In genomic region chr3:13111874-13112520, GRCh38 we compare ENCODE assay signal across 1 cellular context.
TF ChIP-seq lines count a peak whose summit lies in the region.

No MANE protein-coding gene starts in this region.

TF ChIP-seq in HepG2, 621 proteins besides CTCF, POLR2A, EP300 and RAD21 (continued from another document and continues in another):
- no peak for TF ChIP-seq HNF1A (IDR thresholded peaks at IDR 0.05; ENCODE audit: low read depth)
- TF ChIP-seq HNF1A (CRISPR knock-in tag; IDR thresholded peaks at IDR 0.05; ENCODE audit: borderline replicate concordance): no peak
- no peak for TF ChIP-seq NFATC3 (CRISPR knock-in tag; IDR thresholded peaks at IDR 0.05)
- no peak for TF ChIP-seq SETDB1 (CRISPR knock-in tag; IDR thresholded peaks at IDR 0.05; ENCODE audit: borderline replicate concordance)
- TF ChIP-seq ZFP41 (CRISPR knock-in tag; IDR thresholded peaks at IDR 0.05; ENCODE audit: borderline replicate concordance): no peak
- no peak for TF ChIP-seq IRX3 (CRISPR knock-in tag; IDR thresholded peaks at IDR 0.05; ENCODE audit: borderline replicate concordance, low read depth)
- no peak for TF ChIP-seq ZNF281 (CRISPR knock-in tag; IDR thresholded peaks at IDR 0.05; ENCODE audit: borderline replicate concordance)
- TF ChIP-seq ZNF142 (CRISPR knock-in tag; IDR thresholded peaks at IDR 0.05): no peak
- TF ChIP-seq KMT2B (CRISPR knock-in tag; IDR thresholded peaks at IDR 0.05): no peak
- TF ChIP-seq ZNF75D (CRISPR knock-in tag; IDR thresholded peaks at IDR 0.05; ENCODE audit: borderline replicate concordance): no peak
- no peak for TF ChIP-seq NCOA1 (CRISPR knock-in tag; IDR thresholded peaks at IDR 0.05)
- no peak for TF ChIP-seq HDAC6 (IDR thresholded peaks at IDR 0.05; ENCODE audit: low read depth, low read length)
- TF ChIP-seq ZNF878 (CRISPR knock-in tag; IDR thresholded peaks at IDR 0.05): no peak
- no peak for TF ChIP-seq ZNF639 (CRISPR knock-in tag; conservative IDR thresholded peaks at IDR 0.05)
- TF ChIP-seq ZZZ3 (CRISPR knock-in tag; IDR thresholded peaks at IDR 0.05; ENCODE audit: borderline replicate concordance): no peak
- no peak for TF ChIP-seq ZNF616 (CRISPR knock-in tag; IDR thresholded peaks at IDR 0.05; ENCODE audit: low read depth)
- TF ChIP-seq ATM (IDR thresholded peaks at IDR 0.05; ENCODE audit: borderline replicate concordance): no peak
- no peak for TF ChIP-seq SOX6 (IDR thresholded peaks at IDR 0.05)
- TF ChIP-seq SOX6 (CRISPR knock-in tag; IDR thresholded peaks at IDR 0.05): peak; percentile 50; the same call in 1 of the 2 replicates
- peak; percentile 75; the same call in 1 of the 2 replicates for TF ChIP-seq ZNF598 (CRISPR knock-in tag; IDR thresholded peaks at IDR 0.05; ENCODE audit: borderline replicate concordance)
- TF ChIP-seq ZBTB49 (CRISPR knock-in tag; IDR thresholded peaks at IDR 0.05; ENCODE audit: borderline replicate concordance): no peak
- TF ChIP-seq ARID3A (IDR thresholded peaks at IDR 0.05; ENCODE audit: low read depth, low read length): no peak
- TF ChIP-seq MTA3 (CRISPR knock-in tag; IDR thresholded peaks at IDR 0.05): no peak
- TF ChIP-seq MIER2 (CRISPR knock-in tag; IDR thresholded peaks at IDR 0.05): 0 out of 2 replicates have a peak, but pooled peaks have one; percentile 13
- TF ChIP-seq ZNF770 (CRISPR knock-in tag; IDR thresholded peaks at IDR 0.05): no peak
- no peak for TF ChIP-seq SNAPC2 (CRISPR knock-in tag; IDR thresholded peaks at IDR 0.05)
- peak; percentile 29; the same call in 1 of the 2 replicates for TF ChIP-seq UBTF (CRISPR knock-in tag; IDR thresholded peaks at IDR 0.05)
- no peak for TF ChIP-seq STAT5B (CRISPR knock-in tag; IDR thresholded peaks at IDR 0.05)
- TF ChIP-seq ZNF724P (CRISPR knock-in tag; IDR thresholded peaks at IDR 0.05; ENCODE audit: borderline replicate concordance): no peak
- TF ChIP-seq RBM22 (optimal IDR thresholded peaks at IDR 0.05; ENCODE audit: low read length): no peak
- TF ChIP-seq TBP (CRISPR knock-in tag; IDR thresholded peaks at IDR 0.05): no peak
- TF ChIP-seq POLR2AphosphoS5 (IDR thresholded peaks at IDR 0.05; ENCODE audit: low read depth, low read length): no peak
- TF ChIP-seq ZNF441 (CRISPR knock-in tag; IDR thresholded peaks at IDR 0.05; ENCODE audit: borderline replicate concordance): no peak
- TF ChIP-seq ZNF670 (CRISPR knock-in tag; IDR thresholded peaks at IDR 0.05; ENCODE audit: borderline replicate concordance): no peak
- TF ChIP-seq KDM3A (CRISPR knock-in tag; IDR thresholded peaks at IDR 0.05; ENCODE audit: low read depth): 0 out of 2 replicates have a peak, but pooled peaks have one; percentile 20
- no peak for TF ChIP-seq ZNF552 (CRISPR knock-in tag; IDR thresholded peaks at IDR 0.05; ENCODE audit: borderline replicate concordance)
- no peak for TF ChIP-seq HOXD1 (CRISPR knock-in tag; IDR thresholded peaks at IDR 0.05)
